Comparison of ENCODE assay signal across 18 cellular contexts in genomic region chr5:131296213-131296672, GRCh38. TPM values are rescaled to one million over a fixed set of nuclear protein-coding genes. Genes with fewer than 3 reads are reported as not detected.
A peak's percentile ranks its signal among the peaks of the same experiment; 100 is the strongest.
DNase-seq lines count a peak whose midpoint lies in the region; ATAC-seq, FAIRE-seq and TF ChIP-seq lines count a peak whose summit lies in the region.
"Had no signal": no experiment of that assay in that cellular context is flagged by ENCODE, and none has a peak within 500 bp of the region (broad histone marks: within the 10 kb centered on the region; RNA-seq: fewer than 3 reads in every experiment).

No MANE protein-coding gene starts in this region.

- intact Hi-C loops in activated naive CD4-positive, alpha-beta T cell treated with anti-CD3 and anti-CD28 coated beads for 36 hours (cut with micrococcal nuclease) = no loop called here
- intact Hi-C loops in ovary (cut with DNase I) = no loop called here
- intact Hi-C loops in right cardiac atrium (cut with DNase I) = no loop called here

- 76 to 80% (median 79%) methylated on average over 2 of the region's 2 CpGs for WGBS in ovary, 3 donors
- 91% methylated on average over 2 of the region's 2 CpGs for WGBS in right cardiac atrium

- no peak for TF ChIP-seq POLR2A in ovary (IDR thresholded peaks at IDR 0.05)

- H3K4me3 Mint-ChIP-seq in activated naive CD4-positive, alpha-beta T cell treated with anti-CD3 and anti-CD28 coated beads for 36 hours = no peak overlapping the region
- peak overlapping the region; percentile 32 to 59 (median 46) for H3K4me3 Mint-ChIP-seq in T-cell
- peak overlapping the region; percentile 57 to 63 for H3K4me3 Mint-ChIP-seq in stimulated activated naive CD8-positive, alpha-beta T cell treated with anti-CD3 and anti-CD28 coated beads, Interleukin-15, amount 100 ng/mL, for 72 hours
- H3K4me3 Mint-ChIP-seq: mesothelial cell of epicardium had no signal

- DNase-seq in activated naive CD4-positive, alpha-beta T cell treated with anti-CD3 and anti-CD28 coated beads for 36 hours = no peak
- DNase-seq in activated naive CD4-positive, alpha-beta T cell treated with Interleukin-2 at 50 U/mL for 16 hours = no peak
- DNase-seq in T-cell (peak in 2 of 34 experiments; percentile 21 to 28), bronchial epithelial cell (ENCODE audit: low read depth) (no peak), ovary (no peak), HPDE6-E6E7 (ENCODE audit: extremely low spot score) (no peak), right cardiac atrium (no peak)
- no peak for DNase-seq in stimulated activated naive CD8-positive, alpha-beta T cell treated with anti-CD3 and anti-CD28 coated beads, Interleukin-15, amount 100 ng/mL, for 72 hours
- DNase-seq: activated CD4-positive, CD25-positive, alpha-beta regulatory T cell; Caco-2; colonic mucosa; hypothalamus; kidney glomerular epithelial cell; NCI-H1436 treated with DMSO at 0.1 percent for 48 hours; NK-92 treated with Interleukin-12 subunit alpha and Interleukin-12 subunit beta, amount 100 ng/mL, for 24 hours; substantia nigra had no signal

- H3K36me3 ChIP-seq in bronchial epithelial cell (ENCODE audit: control insufficient read depth, insufficient read depth, low read length) (no peaks in the 10 kb centered on the region), ovary (no peaks in the 10 kb centered on the region)
- H3K36me3 ChIP-seq: colonic mucosa had no signal

- peaks cover 75% of the 10 kb centered on the region for H3K4me1 Mint-ChIP-seq in activated naive CD4-positive, alpha-beta T cell treated with anti-CD3 and anti-CD28 coated beads for 36 hours (ENCODE audit: low read depth)
- H3K4me1 Mint-ChIP-seq in T-cell = peaks cover 78 to 87% (median 85%) of the 10 kb centered on the region in 3 donors
- peaks cover 76% of the 10 kb centered on the region for H3K4me1 Mint-ChIP-seq in stimulated activated naive CD8-positive, alpha-beta T cell treated with anti-CD3 and anti-CD28 coated beads, Interleukin-15, amount 100 ng/mL, for 72 hours
- H3K4me1 Mint-ChIP-seq: mesothelial cell of epicardium had no signal

- H3K27me3 Mint-ChIP-seq in activated naive CD4-positive, alpha-beta T cell treated with anti-CD3 and anti-CD28 coated beads for 36 hours (ENCODE audit: low read depth) = no peaks in the 10 kb centered on the region
- no peaks in the 10 kb centered on the region for H3K27me3 Mint-ChIP-seq in T-cell
- no peaks in the 10 kb centered on the region for H3K27me3 Mint-ChIP-seq in stimulated activated naive CD8-positive, alpha-beta T cell treated with anti-CD3 and anti-CD28 coated beads, Interleukin-15, amount 100 ng/mL, for 72 hours

- peaks cover 26% of the 10 kb centered on the region for H3K36me3 Mint-ChIP-seq in activated naive CD4-positive, alpha-beta T cell treated with anti-CD3 and anti-CD28 coated beads for 36 hours (ENCODE audit: low read depth)
- peaks cover 40% of the 10 kb centered on the region for H3K36me3 Mint-ChIP-seq in T-cell

- H3K9me3 ChIP-seq in ovary = no peaks in the 10 kb centered on the region
- H3K9me3 ChIP-seq in right cardiac atrium (ENCODE audit: control insufficient read depth, low read length) = no peaks in the 10 kb centered on the region
- H3K9me3 ChIP-seq: Caco-2, colonic mucosa had no signal

- FAIRE-seq in bronchial epithelial cell (lab: Jason Lieb, UNC) = peak; percentile 58

- H3K4me3 ChIP-seq in bronchial epithelial cell (ENCODE audit: low read depth, low read length) = no peak overlapping the region
- H3K4me3 ChIP-seq in ovary = no peak overlapping the region
- H3K4me3 ChIP-seq in right cardiac atrium (ENCODE audit: low read length) = no peak overlapping the region
- H3K4me3 ChIP-seq: colonic mucosa had no signal

- no peak for TF ChIP-seq EP300 in ovary (IDR thresholded peaks at IDR 0.05)

- POLR2A ChIA-PET in T-cell (lab: Charles Lee) = interaction anchor here (0.5 to 0.7 kb wide), 3 partner anchors 9 to 96 kb away, joined by 3 read pairs; no protein-coding TSS in a partner anchor

- peak overlapping the region; percentile 83 for H3K27ac Mint-ChIP-seq in activated naive CD4-positive, alpha-beta T cell treated with anti-CD3 and anti-CD28 coated beads for 36 hours
- peak overlapping the region; percentile 88 to 91 for H3K27ac Mint-ChIP-seq in T-cell
- H3K27ac Mint-ChIP-seq in stimulated activated naive CD8-positive, alpha-beta T cell treated with anti-CD3 and anti-CD28 coated beads, Interleukin-15, amount 100 ng/mL, for 72 hours = peak overlapping the region; percentile 27 to 75
- H3K27ac Mint-ChIP-seq: mesothelial cell of epicardium had no signal

- H3K27ac ChIP-seq in ovary = no peak overlapping the region
- no peak overlapping the region for H3K27ac ChIP-seq in right cardiac atrium (ENCODE audit: low read length)
- H3K27ac ChIP-seq: colonic mucosa had no signal

- CTCF ChIA-PET in activated naive CD4-positive, alpha-beta T cell treated with anti-CD3 and anti-CD28 coated beads for 36 hours (lab: Charles Lee) = interaction anchor here (0.6 kb wide), 1 partner anchor 70 kb away, joined by 3 read pairs; no protein-coding TSS in a partner anchor
- CTCF ChIA-PET in T-cell (lab: Charles Lee) = interaction anchor here in 1 of 2 donors (1.9 kb wide), 1 partner anchor 11 kb away, joined by 4 read pairs; no protein-coding TSS in a partner anchor

- ATAC-seq in T-cell (replicated peaks in 1 of 4) (peak; percentile 27 to 68 (median 58)), right cardiac atrium (no peak)
- peak; percentile 64 for ATAC-seq in stimulated activated naive CD8-positive, alpha-beta T cell treated with anti-CD3 and anti-CD28 coated beads, Interleukin-15, amount 100 ng/mL, for 72 hours
- ATAC-seq: HCT116 had no signal

- TF ChIP-seq CTCF in bronchial epithelial cell (IDR thresholded peaks at IDR 0.05; ENCODE audit: insufficient read depth, low read length, severe bottlenecking) = no peak
- TF ChIP-seq CTCF in ovary (IDR thresholded peaks at IDR 0.05) = no peak

- H3K9me3 Mint-ChIP-seq in activated naive CD4-positive, alpha-beta T cell treated with anti-CD3 and anti-CD28 coated beads for 36 hours = peaks cover 1% of the 10 kb centered on the region
- no peaks in the 10 kb centered on the region for H3K9me3 Mint-ChIP-seq in T-cell
- no peaks in the 10 kb centered on the region for H3K9me3 Mint-ChIP-seq in stimulated activated naive CD8-positive, alpha-beta T cell treated with anti-CD3 and anti-CD28 coated beads, Interleukin-15, amount 100 ng/mL, for 72 hours

- H3K4me1 ChIP-seq in ovary (ENCODE audit: insufficient read depth) (no peaks in the 10 kb centered on the region), right cardiac atrium (ENCODE audit: control insufficient read depth, insufficient read depth, low read length) (no peaks in the 10 kb centered on the region)
- H3K4me1 ChIP-seq: Caco-2 had no signal

- H3K27me3 ChIP-seq in bronchial epithelial cell (ENCODE audit: control insufficient read depth, insufficient read depth, low read length) = no peaks in the 10 kb centered on the region
- no peaks in the 10 kb centered on the region for H3K27me3 ChIP-seq in ovary
- no peaks in the 10 kb centered on the region for H3K27me3 ChIP-seq in right cardiac atrium (ENCODE audit: control insufficient read depth, insufficient read depth)
- H3K27me3 ChIP-seq: colonic mucosa had no signal

RNA-seq across cellular contexts. Expression of gene CDC42SE2, which starts 32.4 kb away (rescaled TPM):
- 100 to 1,000 TPM; 106 to 108 TPM for total RNA-seq in activated naive CD4-positive, alpha-beta T cell treated with anti-CD3 and anti-CD28 coated beads for 36 hours
- total RNA-seq in T-cell = 100 to 1,000 TPM; 229 to 259 (median 238) TPM
- total RNA-seq in bronchial epithelial cell = 51.6 and 73.2 TPM in 2 replicates
- total RNA-seq in ovary = 10 to 100 TPM; 18.0 to 37.6 (median 23.7) TPM
- 10 to 100 TPM; 22.0 to 26.8 TPM for polyA plus RNA-seq in ovary
- total RNA-seq in right cardiac atrium = 10 to 100 TPM; 12.1 to 14.2 (median 13.2) TPM
- polyA plus RNA-seq in right cardiac atrium = 7.7 TPM

Comparison
In these comparisons a context has a peak if more than half of its experiments do, and no peak if none do; other contexts are left out.
1. ATAC-seq: peak in T-cell (4 of 4) and stimulated activated naive CD8-positive, alpha-beta T cell treated with anti-CD3 and anti-CD28 coated beads, Interleukin-15, amount 100 ng/mL, for 72 hours (single experiment); none in right cardiac atrium (0 of 2).
2. Peak in every context shown above with its lines, with median percentiles within 50 percentile points of each other: H3K27ac Mint-ChIP-seq.